32 cellular contexts compared by ENCODE assay signal in genomic region chrX:12240491-12240890, GRCh38.
"Had no signal": no experiment of that assay in that cellular context is flagged by ENCODE, and none has a peak within 500 bp of the region (broad histone marks: within the 10 kb centered on the region; RNA-seq: fewer than 3 reads in every experiment).

No MANE protein-coding gene starts in this region.

- H3K27ac ChIP-seq: adrenal gland, body of pancreas, cardiac muscle cell, coronary artery, gastrocnemius medialis, left lung, lower lobe of right lung, parathyroid adenoma, psoas muscle, sigmoid colon, uterus had no signal

- H3K4me1 ChIP-seq: adrenal gland, body of pancreas, gastrocnemius medialis, left lung, lower lobe of right lung, parathyroid adenoma, psoas muscle, sigmoid colon, uterus had no signal

- DNase-seq: activated CD4-positive, alpha-beta T cell treated with anti-CD3 and anti-CD28 coated beads for 36 hours; activated CD4-positive, CD25-positive, alpha-beta regulatory T cell; activated CD8-positive, alpha-beta memory T cell treated with anti-CD3 and anti-CD28 coated beads, Interleukin-2, amount 10 ng/mL, durations not matched to agents 7 days and 5 days; activated CD8-positive, alpha-beta T cell treated with anti-CD3 and anti-CD28 coated beads, Interleukin-2, amount 10 ng/mL, durations not matched to agents 7 days and 5 days; activated effector memory CD4-positive, alpha-beta T cell treated with Interleukin-2 at 50 U/mL for 16 hours; activated naive CD4-positive, alpha-beta T cell treated with anti-CD3 and anti-CD28 coated beads for 36 hours; activated naive CD8-positive, alpha-beta T cell treated with anti-CD3 and anti-CD28 coated beads for 36 hours; activated T-cell treated with anti-CD3 and anti-CD28 coated beads for 4 hours; activated T-cell treated with anti-CD3 and anti-CD28 coated beads, Interleukin-2, amount 50 U/mL, for 72 hours; adrenal gland; aorta; body of pancreas; effector memory CD8-positive, alpha-beta T cell; erythroblast; gastrocnemius medialis; glutamatergic neuron; left lung; lower lobe of right lung; mesenchymal stem cell; naive thymus-derived CD8-positive, alpha-beta T cell; occipital lobe; psoas muscle; sigmoid colon; small intestine; stimulated activated CD4-positive, alpha-beta T cell treated with anti-CD3 and anti-CD28 coated beads, Interleukin-4, amount 100 ng/mL, for 24 hours; stimulated activated naive CD8-positive, alpha-beta T cell treated with anti-CD3 and anti-CD28 coated beads, Interleukin-15, amount 100 ng/mL, for 72 hours; substantia nigra; uterus had no signal

- H3K4me3 ChIP-seq: adrenal gland, body of pancreas, cardiac muscle cell, coronary artery, gastrocnemius medialis, left lung, lower lobe of right lung, psoas muscle, sigmoid colon, uterus had no signal

- H3K36me3 ChIP-seq: adrenal gland, cardiac muscle cell, gastrocnemius medialis, left lung, lower lobe of right lung, sigmoid colon, uterus had no signal

- H3K9me3 ChIP-seq: adrenal gland, body of pancreas, gastrocnemius medialis, left lung, lower lobe of right lung, psoas muscle, sigmoid colon, uterus had no signal

- ATAC-seq: activated CD4-positive, alpha-beta T cell treated with anti-CD3 and anti-CD28 coated beads for 36 hours; activated CD8-positive, alpha-beta memory T cell treated with anti-CD3 and anti-CD28 coated beads, Interleukin-2, amount 10 ng/mL, durations not matched to agents 7 days and 5 days; activated CD8-positive, alpha-beta T cell treated with anti-CD3 and anti-CD28 coated beads, Interleukin-2, amount 10 ng/mL, durations not matched to agents 7 days and 5 days; activated T-cell treated with anti-CD3 and anti-CD28 coated beads, Interleukin-2, amount 50 U/mL, for 72 hours; body of pancreas; effector memory CD8-positive, alpha-beta T cell; gastrocnemius medialis; left lung; lower lobe of right lung; naive thymus-derived CD8-positive, alpha-beta T cell; psoas muscle; stimulated activated effector memory CD8-positive, alpha-beta T cell treated with anti-CD3 and anti-CD28 coated beads, Interleukin-12 subunit alpha, Interleukin-12 subunit beta, amount 100 ng/mL, for 72 hours; stimulated activated naive CD8-positive, alpha-beta T cell treated with anti-CD3 and anti-CD28 coated beads, Interleukin-15, amount 100 ng/mL, for 72 hours had no signal
